In the genomic region with DNA sequence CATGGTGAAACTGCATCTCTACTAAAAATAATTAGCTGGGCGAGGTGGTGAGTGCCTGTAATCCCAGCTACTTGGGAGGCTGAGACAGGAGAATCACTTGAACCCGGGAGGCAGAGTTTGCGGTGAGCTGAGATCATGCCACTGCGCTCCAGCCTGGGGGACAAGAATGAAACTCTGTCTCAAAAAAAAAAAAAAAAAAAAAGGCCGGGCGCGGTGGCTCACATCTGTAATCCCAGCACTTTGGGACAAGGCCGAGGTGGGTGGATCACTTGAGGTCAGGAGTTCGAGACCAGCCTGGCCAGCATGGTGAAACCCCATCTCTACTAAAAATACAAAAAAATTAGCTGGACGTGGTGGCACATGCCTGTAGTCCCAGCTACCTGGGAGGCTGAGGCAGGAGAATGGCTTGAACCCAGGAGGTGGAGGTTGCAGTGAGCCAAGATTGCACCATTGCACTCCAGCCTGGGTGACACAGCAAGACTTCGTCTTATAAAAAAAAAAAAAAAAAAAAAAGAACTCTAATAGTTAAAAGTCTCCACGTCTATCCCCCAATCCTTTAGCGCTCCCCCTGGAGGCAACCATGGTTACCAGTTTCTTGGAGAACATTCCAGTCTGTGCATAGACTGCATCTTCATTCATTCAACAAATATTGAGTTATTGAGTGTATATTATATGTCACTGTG, we compare ENCODE assay signal across 9 cellular contexts. TPM values are rescaled to one million over a fixed set of nuclear protein-coding genes. Genes with fewer than 3 reads are reported as not detected.
DNase-seq lines count a peak whose midpoint lies in the region; FAIRE-seq and TF ChIP-seq lines count a peak whose summit lies in the region.
"Not testable (repeated sequence)": the region's sequence is repeated elsewhere in the genome, so short reads cannot be mapped to it uniquely, and the experiment has no call there.
"Had no signal": no experiment of that assay in that cellular context is flagged by ENCODE, and none has a peak within 500 bp of the region (broad histone marks: within the 10 kb centered on the region; RNA-seq: fewer than 3 reads in every experiment).

No MANE protein-coding gene starts in this region.

- not testable (repeated sequence) for H3K36me3 ChIP-seq in PC-9 (ENCODE audit: low read depth); H1 (ENCODE audit: control insufficient read depth in 2 of 4, insufficient read depth in 4 of 4, low read length in 3 of 4); keratinocyte (ENCODE audit: control insufficient read depth in 2 of 2, extremely low read depth in 1 of 2, insufficient read depth in 2 of 2, low read length in 2 of 2)

- H3K79me2 ChIP-seq in PC-9 (ENCODE audit: low read depth); H1 (ENCODE audit: control insufficient read depth in 1 of 2, insufficient read depth in 2 of 2, low read length in 2 of 2); keratinocyte (ENCODE audit: control insufficient read depth, insufficient read depth, low read length): not testable (repeated sequence)

- H3K27me3 ChIP-seq in PC-9 (ENCODE audit: insufficient read depth, low read depth); H1 (replicated peaks in 1 of 4; ENCODE audit: control insufficient read depth in 3 of 4, extremely low read depth in 1 of 4, insufficient read depth in 3 of 4, low read length in 3 of 4); keratinocyte (ENCODE audit: control insufficient read depth, extremely low read depth, insufficient read depth, low read length): not testable (repeated sequence)

- not testable (repeated sequence) for FAIRE-seq in H1 (lab: Jason Lieb, UNC); keratinocyte (lab: Jason Lieb, UNC)

- H3K23me2 ChIP-seq in H1 (ENCODE audit: low read depth, low read length), result not testable (repeated sequence)

- not testable (repeated sequence) for H3K4me2 ChIP-seq in PC-9; H1 (ENCODE audit: insufficient read depth in 1 of 2, low read depth in 2 of 2, low read length in 2 of 2); keratinocyte (ENCODE audit: control insufficient read depth, extremely low read depth, insufficient read depth, low read depth, low read length)

- not testable (repeated sequence) for H3K56ac ChIP-seq in H1 (replicated peaks; ENCODE audit: insufficient read length, low read depth, low read length)

- not testable (repeated sequence) for H2BK15ac ChIP-seq in H1 (ENCODE audit: low read length)

- H3K18ac ChIP-seq in H1 (ENCODE audit: extremely low read depth, low read length), result not testable (repeated sequence)

- H4K8ac ChIP-seq in H1 (ENCODE audit: extremely low read depth, insufficient read depth, low read length), result not testable (repeated sequence)

- H3K23ac ChIP-seq in H1 (ENCODE audit: insufficient read length), result not testable (repeated sequence)

- H3K27ac ChIP-seq in PC-9, result peak overlapping the region; percentile 30; the same call in 1 of the 2 replicates
- H3K27ac ChIP-seq in H1 (ENCODE audit: low read depth, low read length); keratinocyte (ENCODE audit: control insufficient read depth, insufficient read depth, low read length): not testable (repeated sequence)

- TF ChIP-seq EP300 in H1 (IDR thresholded peaks at IDR 0.05; ENCODE audit: borderline replicate concordance in 1 of 2, low read depth in 2 of 2, low read length in 2 of 2), result not testable (repeated sequence)

- CTCF ChIA-PET in PC-9 (lab: Charles Lee), result interaction anchor here (0.6 to 0.7 kb wide), 3 partner anchors 19 to 87 kb away, joined by 4 to 7 read pairs (median 6); no protein-coding TSS in a partner anchor
- CTCF ChIA-PET in H1 (lab: Charles Lee; ENCODE audit: partially characterized antibody), result interaction anchor here (0.6 to 14.0 kb wide), 20 partner anchors 9 to 143 kb away, joined by 3 to 334 read pairs (median 4); a partner anchor contains a TSS

- not testable (repeated sequence) for H2BK5ac ChIP-seq in H1 (ENCODE audit: low read depth, low read length)

- not testable (repeated sequence) for H2AK5ac ChIP-seq in H1 (ENCODE audit: low read depth, low read length)

- not testable (repeated sequence) for H3K4ac ChIP-seq in H1 (replicated peaks; ENCODE audit: insufficient read length, low read depth, low read length)

- intact Hi-C loops in PC-9 (cut with micrococcal nuclease; ENCODE audit: unreplicated experiment); posterior vena cava (cut with DNase I): not testable (repeated sequence)

- not testable (repeated sequence) for H3K9ac ChIP-seq in H1 (replicated peaks in 1 of 4; ENCODE audit: extremely low read depth in 1 of 4, low read depth in 3 of 4, low read length in 3 of 4); keratinocyte (ENCODE audit: control insufficient read depth, extremely low read depth, insufficient read depth, low read length)

- not testable (repeated sequence) for H3K14ac ChIP-seq in H1 (ENCODE audit: insufficient read length)

- H2AFZ ChIP-seq in PC-9; H1 (ENCODE audit: low read length); keratinocyte (ENCODE audit: control insufficient read depth, low read length): not testable (repeated sequence)

- not testable (repeated sequence) for H3K9me2 ChIP-seq in PC-9 (ENCODE audit: insufficient read depth)

- H2BK120ac ChIP-seq in H1 (replicated peaks; ENCODE audit: low read depth, low read length), result not testable (repeated sequence)

- H2BK12ac ChIP-seq in H1 (ENCODE audit: low read depth, low read length), result not testable (repeated sequence)

- peak; percentile 48; the same call in 1 of the 2 replicates for TF ChIP-seq CTCF in PC-9 (conservative IDR thresholded peaks at IDR 0.05)
- TF ChIP-seq CTCF in WI38 (IDR thresholded peaks at IDR 0.05; ENCODE audit: low read depth, low read length), result peak; percentile 38; the same call in 1 of the 2 replicates
- TF ChIP-seq CTCF in H1 (IDR thresholded peaks at IDR 0.05; ENCODE audit: control extremely low read depth in 1 of 3, insufficient read depth in 1 of 3, low read depth in 1 of 3, low read length in 3 of 3), result peak in 2 of 3 experiments; percentile 41 to 43; a peak in 3 of 4 replicates
- TF ChIP-seq CTCF in keratinocyte (optimal IDR thresholded peaks at IDR 0.05 in 1 of 3, IDR thresholded peaks at IDR 0.05 in 1 of 3, conservative IDR thresholded peaks at IDR 0.05 in 1 of 3; ENCODE audit: extremely low read depth in 1 of 3, insufficient read depth in 2 of 3, low read length in 3 of 3), result peak in 2 of 3 experiments; percentile 34 to 47

- DNase-seq in A172 (ENCODE audit: low spot score) (peak; percentile 71), EH (ENCODE audit: low read depth) (peak; percentile 86), M059J (ENCODE audit: low read depth) (peak; percentile 82), PC-9 (peak; percentile 60 to 77), posterior vena cava (ENCODE audit: low spot score) (peak; percentile 82)
- not testable (repeated sequence) for DNase-seq in H1 (ENCODE audit: low read depth in 1 of 2, low spot score in 2 of 2); keratinocyte (ENCODE audit: low read depth, low spot score)

- H3K4me1 ChIP-seq in PC-9 (replicated peaks; ENCODE audit: insufficient read depth), result peaks cover 28% of the 10 kb centered on the region
- not testable (repeated sequence) for H3K4me1 ChIP-seq in H1 (replicated peaks in 1 of 4; ENCODE audit: control insufficient read depth in 3 of 4, insufficient read depth in 4 of 4, low read length in 3 of 4)
- H3K4me1 ChIP-seq in keratinocyte (ENCODE audit: control insufficient read depth, extremely low read depth, insufficient read depth, low read length), result peaks cover 14% of the 10 kb centered on the region

- POLR2A ChIA-PET in PC-9 (lab: Charles Lee; ENCODE audit: unreplicated experiment) (interaction anchor here (0.7 kb wide), 2 partner anchors 16 to 22 kb away, joined by 3 to 8 read pairs; no protein-coding TSS in a partner anchor), H1 (lab: Charles Lee; ENCODE audit: partially characterized antibody) (interaction anchor here (0.6 to 42.8 kb wide), 10 partner anchors 13 to 126 kb away, joined by 3 to 702 read pairs (median 4); a partner anchor contains a TSS)

- BruUV-seq in PC-9 (replicated peaks; lab: Mats Ljungman, UMichigan), result not testable (repeated sequence)

- H4K5ac ChIP-seq in H1 (ENCODE audit: insufficient read length, low read depth, low read length), result not testable (repeated sequence)

- 67% methylated on average over 10 of the region's 13 CpGs; no CpG with 5 or more reads in 1 of the 2 experiments for WGBS in H1 (ENCODE audit: extremely low coverage in 1 of 2, insufficient coverage in 1 of 2, insufficient read length in 1 of 2, insufficient replicate concordance in 2 of 2, low coverage in 1 of 2, low lambda C conversion rate in 2 of 2, missing lambda C conversion rate in 1 of 2), 2 experiments

- TF ChIP-seq POLR2A in H1 (IDR thresholded peaks at IDR 0.05; ENCODE audit: control extremely low read depth in 1 of 2, low read depth in 2 of 2, low read length in 2 of 2), result not testable (repeated sequence)

- dilution Hi-C loops in keratinocyte (cut with MboI; ENCODE audit: extremely low pct_ligation_motif_present, low sequenced_read_pairs), result not testable (repeated sequence)

- not testable (repeated sequence) for H4K20me1 ChIP-seq in PC-9 (ENCODE audit: insufficient read depth); H1 (replicated peaks in 1 of 2; ENCODE audit: control insufficient read depth in 1 of 2, insufficient read depth in 2 of 2, low read length in 2 of 2); keratinocyte (ENCODE audit: control insufficient read depth, extremely low read depth, insufficient read depth, low read length)

- H3K79me1 ChIP-seq in H1 (ENCODE audit: low read depth, low read length), result not testable (repeated sequence)

- not testable (repeated sequence) for H4K91ac ChIP-seq in H1 (replicated peaks; ENCODE audit: insufficient read length, low read length)

- not testable (repeated sequence) for H2BK20ac ChIP-seq in H1 (ENCODE audit: low read length)

- not testable (repeated sequence) for H3K9me1 ChIP-seq in keratinocyte (ENCODE audit: control insufficient read depth, extremely low read depth, insufficient read depth, low read length)

- H3K9me3 ChIP-seq in PC-9 (ENCODE audit: insufficient read depth, low read depth); H1 (ENCODE audit: insufficient read depth in 2 of 2, low read depth in 1 of 2, low read length in 1 of 2); keratinocyte (ENCODE audit: control insufficient read depth, low read depth, low read length): not testable (repeated sequence)

- peak in 1 of 2 experiments; percentile 20; a peak in 1 of 4 replicates for TF ChIP-seq RAD21 in H1 (IDR thresholded peaks at IDR 0.05 in 1 of 2, conservative IDR thresholded peaks at IDR 0.05 in 1 of 2; ENCODE audit: low read depth in 2 of 2, low read length in 2 of 2)

- H3F3A ChIP-seq in PC-9 (ENCODE audit: insufficient read depth, low read depth), result peaks cover 46% of the 10 kb centered on the region

- not testable (repeated sequence) for H3K4me3 ChIP-seq in PC-9; WI38 (ENCODE audit: low read depth, low read length); H1 (ENCODE audit: extremely low read depth in 1 of 4, insufficient read depth in 2 of 4, low read depth in 3 of 4, low read length in 4 of 4); keratinocyte (ENCODE audit: control insufficient read depth in 2 of 3, extremely low read depth in 1 of 3, insufficient read depth in 2 of 3, low read depth in 1 of 3, low read length in 3 of 3)

RNA-seq across cellular contexts. Expression of a gene that starts 2.1 kb away (rescaled TPM):
- not detected in 2 replicates for total RNA-seq in A172 (2014; rRNA removed; shearing (Covaris generic))
- total RNA-seq in M059J (2014; rRNA removed; shearing (Covaris generic)), result not detected in 2 replicates
- total RNA-seq in PC-9 (2021), result 1.2 and 1.3 TPM in 2 replicates
- 1.2 and 1.3 TPM in 2 replicates for total RNA-seq in H1 (2021; fragmentation: NEBNext Ultra II Directional; extraction: Animal tissue kit (Norgen Biotek cat#: 25700))
- 1.1 TPM in 1 of 2 replicates, not detected in the other for polyA plus RNA-seq in H1 (2011; rRNA removed)
- polyA plus RNA-seq in H1 (2011; cell fraction: cytosol; rRNA removed), result 0.23 TPM
- polyA plus RNA-seq in H1 (2011; cell fraction: nucleus; rRNA removed), result 1.5 TPM
- 0.32 TPM in 1 of 4 replicates, not detected in the others for polyA plus RNA-seq in H1 (2012, experiment 1 of 2)
- polyA plus RNA-seq in H1 (2012, experiment 2 of 2), result not detected
- 0.61 TPM for polyA plus RNA-seq in H1 (2013, experiment 1 of 2)
- polyA plus RNA-seq in H1 (2013, experiment 2 of 2), result not detected
- polyA minus RNA-seq in H1 (2011; rRNA and poly(A)+ RNA removed), result 6.1 and 8.4 TPM in 2 replicates
- polyA minus RNA-seq in H1 (2011; cell fraction: cytosol; rRNA and poly(A)+ RNA removed), result not detected
- 15.3 TPM for polyA minus RNA-seq in H1 (2011; cell fraction: nucleus; rRNA and poly(A)+ RNA removed)
- polyA plus RNA-seq in keratinocyte, result not detected in 3 replicates
- polyA plus RNA-seq in keratinocyte (2011; ENCODE audit: low read depth), result not detected
- not detected in 2 replicates for polyA plus RNA-seq in keratinocyte (2011; cell fraction: cytosol; rRNA removed)
- 0.51 TPM in 1 of 2 replicates, not detected in the other for polyA plus RNA-seq in keratinocyte (2011; cell fraction: nucleus; rRNA removed)
- polyA plus RNA-seq in keratinocyte (2012; ENCODE audit: low replicate concordance), result not detected in 2 replicates
- polyA minus RNA-seq in keratinocyte, result 1.2 to 1.5 TPM in 2 of 3 replicates, not detected in the other
- polyA minus RNA-seq in keratinocyte (2011; cell fraction: cytosol; rRNA and poly(A)+ RNA removed), result not detected
- polyA minus RNA-seq in keratinocyte (2011; cell fraction: nucleus; rRNA and poly(A)+ RNA removed), result not detected in 2 replicates
- not detected for total RNA-seq in posterior vena cava
- total RNA-seq: breast epithelium had no signal

RNA-seq across cellular contexts. Expression of a gene that starts 7.2 kb away (rescaled TPM):
- total RNA-seq in A172 (2014; rRNA removed; shearing (Covaris generic)), result 27.3 and 29.5 TPM in 2 replicates
- total RNA-seq in M059J (2014; rRNA removed; shearing (Covaris generic)), result 20.7 and 37.5 TPM in 2 replicates
- total RNA-seq in PC-9 (2021) (38.6 and 44.1 TPM in 2 replicates), posterior vena cava (10 to 100 TPM; 50.5 to 72.8 TPM)
- total RNA-seq in H1 (2021; fragmentation: NEBNext Ultra II Directional; extraction: Animal tissue kit (Norgen Biotek cat#: 25700)), result 22.1 and 24.5 TPM in 2 replicates
- polyA plus RNA-seq in H1 (2011; rRNA removed) (36.9 and 38.3 TPM in 2 replicates), keratinocyte (15.3 to 51.8 TPM (median 20.9 TPM) in 3 replicates)
- polyA plus RNA-seq in H1 (2011; cell fraction: cytosol; rRNA removed), result 28.7 TPM
- 38.2 TPM for polyA plus RNA-seq in H1 (2011; cell fraction: nucleus; rRNA removed)
- 11.5 to 24.0 TPM (median 20.2 TPM) in 4 replicates for polyA plus RNA-seq in H1 (2012, experiment 1 of 2)
- polyA plus RNA-seq in H1 (2012, experiment 2 of 2), result 15.2 TPM
- 8.9 TPM for polyA plus RNA-seq in H1 (2013, experiment 1 of 2)
- polyA plus RNA-seq in H1 (2013, experiment 2 of 2), result 9.4 TPM
- 16.1 and 19.4 TPM in 2 replicates for polyA minus RNA-seq in H1 (2011; rRNA and poly(A)+ RNA removed)
- polyA minus RNA-seq in H1 (2011; cell fraction: cytosol; rRNA and poly(A)+ RNA removed), result 22.2 TPM
- 19.9 TPM for polyA minus RNA-seq in H1 (2011; cell fraction: nucleus; rRNA and poly(A)+ RNA removed)
- 13.9 TPM for polyA plus RNA-seq in keratinocyte (2011; ENCODE audit: low read depth)
- 15.2 and 26.3 TPM in 2 replicates for polyA plus RNA-seq in keratinocyte (2011; cell fraction: cytosol; rRNA removed)
- 54.4 and 57.6 TPM in 2 replicates for polyA plus RNA-seq in keratinocyte (2011; cell fraction: nucleus; rRNA removed)
- polyA plus RNA-seq in keratinocyte (2012; ENCODE audit: low replicate concordance), result 21.0 and 51.7 TPM in 2 replicates
- polyA minus RNA-seq in keratinocyte, result 21.3 to 40.8 TPM (median 37.0 TPM) in 3 replicates
- polyA minus RNA-seq in keratinocyte (2011; cell fraction: cytosol; rRNA and poly(A)+ RNA removed), result 72.1 TPM
- 40.6 and 48.0 TPM in 2 replicates for polyA minus RNA-seq in keratinocyte (2011; cell fraction: nucleus; rRNA and poly(A)+ RNA removed)

RNA-seq across cellular contexts. Expression of a gene that starts 12.3 kb away (rescaled TPM):
- 63.5 and 65.9 TPM in 2 replicates for total RNA-seq in A172 (2014; rRNA removed; shearing (Covaris generic))
- 32.2 and 44.4 TPM in 2 replicates for total RNA-seq in M059J (2014; rRNA removed; shearing (Covaris generic))
- total RNA-seq in PC-9 (2021) (47.9 and 54.2 TPM in 2 replicates), posterior vena cava (10 to 100 TPM; 18.3 to 21.6 TPM)
- 97.4 and 104 TPM in 2 replicates for total RNA-seq in H1 (2021; fragmentation: NEBNext Ultra II Directional; extraction: Animal tissue kit (Norgen Biotek cat#: 25700))
- polyA plus RNA-seq in H1 (2011; rRNA removed) (143 and 189 TPM in 2 replicates), keratinocyte (44.7 to 101 TPM (median 51.4 TPM) in 3 replicates)
- 152 TPM for polyA plus RNA-seq in H1 (2011; cell fraction: cytosol; rRNA removed)
- 250 TPM for polyA plus RNA-seq in H1 (2011; cell fraction: nucleus; rRNA removed)
- 116 to 134 TPM (median 122 TPM) in 4 replicates for polyA plus RNA-seq in H1 (2012, experiment 1 of 2)
- 127 TPM for polyA plus RNA-seq in H1 (2012, experiment 2 of 2)
- 95.1 TPM for polyA plus RNA-seq in H1 (2013, experiment 1 of 2)
- 95.5 TPM for polyA plus RNA-seq in H1 (2013, experiment 2 of 2)
- 149 and 177 TPM in 2 replicates for polyA minus RNA-seq in H1 (2011; rRNA and poly(A)+ RNA removed)
- polyA minus RNA-seq in H1 (2011; cell fraction: cytosol; rRNA and poly(A)+ RNA removed), result 69.5 TPM
- 81.1 TPM for polyA minus RNA-seq in H1 (2011; cell fraction: nucleus; rRNA and poly(A)+ RNA removed)
- polyA plus RNA-seq in keratinocyte (2011; ENCODE audit: low read depth), result 39.1 TPM
- polyA plus RNA-seq in keratinocyte (2011; cell fraction: cytosol; rRNA removed), result 46.5 and 61.9 TPM in 2 replicates
- polyA plus RNA-seq in keratinocyte (2011; cell fraction: nucleus; rRNA removed), result 99.8 and 124 TPM in 2 replicates
- 54.2 and 66.7 TPM in 2 replicates for polyA plus RNA-seq in keratinocyte (2012; ENCODE audit: low replicate concordance)
- polyA minus RNA-seq in keratinocyte, result 68.7 to 133 TPM (median 68.8 TPM) in 3 replicates
- polyA minus RNA-seq in keratinocyte (2011; cell fraction: cytosol; rRNA and poly(A)+ RNA removed), result 74.1 TPM
- 39.9 and 40.5 TPM in 2 replicates for polyA minus RNA-seq in keratinocyte (2011; cell fraction: nucleus; rRNA and poly(A)+ RNA removed)

RNA-seq across cellular contexts. Expression of a gene that starts 21.0 kb away (rescaled TPM):
- 312 and 369 TPM in 2 replicates for total RNA-seq in A172 (2014; rRNA removed; shearing (Covaris generic))
- 338 TPM in 2 replicates for total RNA-seq in M059J (2014; rRNA removed; shearing (Covaris generic))
- total RNA-seq in PC-9 (2021) (236 and 300 TPM in 2 replicates), posterior vena cava (10 to 100 TPM; 22.5 to 23.4 TPM)
- total RNA-seq in H1 (2021; fragmentation: NEBNext Ultra II Directional; extraction: Animal tissue kit (Norgen Biotek cat#: 25700)), result 284 and 294 TPM in 2 replicates
- polyA plus RNA-seq in H1 (2011; rRNA removed) (801 and 1,025 TPM in 2 replicates), keratinocyte (133 to 300 TPM (median 217 TPM) in 3 replicates)
- polyA plus RNA-seq in H1 (2011; cell fraction: cytosol; rRNA removed), result 668 TPM
- polyA plus RNA-seq in H1 (2011; cell fraction: nucleus; rRNA removed), result 301 TPM
- 458 to 597 TPM (median 493 TPM) in 4 replicates for polyA plus RNA-seq in H1 (2012, experiment 1 of 2)
- 299 TPM for polyA plus RNA-seq in H1 (2012, experiment 2 of 2)
- 459 TPM for polyA plus RNA-seq in H1 (2013, experiment 1 of 2)
- polyA plus RNA-seq in H1 (2013, experiment 2 of 2), result 480 TPM
- polyA minus RNA-seq in H1 (2011; rRNA and poly(A)+ RNA removed), result 354 and 434 TPM in 2 replicates
- polyA minus RNA-seq in H1 (2011; cell fraction: cytosol; rRNA and poly(A)+ RNA removed), result 129 TPM
- 123 TPM for polyA minus RNA-seq in H1 (2011; cell fraction: nucleus; rRNA and poly(A)+ RNA removed)
- polyA plus RNA-seq in keratinocyte (2011; ENCODE audit: low read depth), result 8.8 TPM
- 204 and 245 TPM in 2 replicates for polyA plus RNA-seq in keratinocyte (2011; cell fraction: cytosol; rRNA removed)
- 66.6 and 66.9 TPM in 2 replicates for polyA plus RNA-seq in keratinocyte (2011; cell fraction: nucleus; rRNA removed)
- polyA plus RNA-seq in keratinocyte (2012; ENCODE audit: low replicate concordance), result 78.8 and 129 TPM in 2 replicates
- polyA minus RNA-seq in keratinocyte, result 75.8 to 128 TPM (median 83.8 TPM) in 3 replicates
- 44.7 TPM for polyA minus RNA-seq in keratinocyte (2011; cell fraction: cytosol; rRNA and poly(A)+ RNA removed)
- polyA minus RNA-seq in keratinocyte (2011; cell fraction: nucleus; rRNA and poly(A)+ RNA removed), result 10.4 and 19.9 TPM in 2 replicates

RNA-seq across cellular contexts. Expression of a gene that starts 24.9 kb away (rescaled TPM):
- 292 and 357 TPM in 2 replicates for total RNA-seq in A172 (2014; rRNA removed; shearing (Covaris generic))
- 64.4 and 84.5 TPM in 2 replicates for total RNA-seq in M059J (2014; rRNA removed; shearing (Covaris generic))
- total RNA-seq in PC-9 (2021) (162 and 210 TPM in 2 replicates), posterior vena cava (100 to 1,000 TPM; 135 to 149 TPM)
- 204 and 212 TPM in 2 replicates for total RNA-seq in H1 (2021; fragmentation: NEBNext Ultra II Directional; extraction: Animal tissue kit (Norgen Biotek cat#: 25700))
- polyA plus RNA-seq in H1 (2011; rRNA removed) (177 and 197 TPM in 2 replicates), keratinocyte (245 to 385 TPM (median 272 TPM) in 3 replicates)
- polyA plus RNA-seq in H1 (2011; cell fraction: cytosol; rRNA removed), result 199 TPM
- 757 TPM for polyA plus RNA-seq in H1 (2011; cell fraction: nucleus; rRNA removed)
- polyA plus RNA-seq in H1 (2012, experiment 1 of 2), result 146 to 233 TPM (median 185 TPM) in 4 replicates
- 206 TPM for polyA plus RNA-seq in H1 (2012, experiment 2 of 2)
- 197 TPM for polyA plus RNA-seq in H1 (2013, experiment 1 of 2)
- 196 TPM for polyA plus RNA-seq in H1 (2013, experiment 2 of 2)
- 204 and 224 TPM in 2 replicates for polyA minus RNA-seq in H1 (2011; rRNA and poly(A)+ RNA removed)
- 101 TPM for polyA minus RNA-seq in H1 (2011; cell fraction: cytosol; rRNA and poly(A)+ RNA removed)
- polyA minus RNA-seq in H1 (2011; cell fraction: nucleus; rRNA and poly(A)+ RNA removed), result 123 TPM
- polyA plus RNA-seq in keratinocyte (2011; ENCODE audit: low read depth), result 41.9 TPM
- polyA plus RNA-seq in keratinocyte (2011; cell fraction: cytosol; rRNA removed), result 316 and 399 TPM in 2 replicates
- 637 and 800 TPM in 2 replicates for polyA plus RNA-seq in keratinocyte (2011; cell fraction: nucleus; rRNA removed)
- 195 and 241 TPM in 2 replicates for polyA plus RNA-seq in keratinocyte (2012; ENCODE audit: low replicate concordance)
- 280 to 465 TPM (median 409 TPM) in 3 replicates for polyA minus RNA-seq in keratinocyte
- 214 TPM for polyA minus RNA-seq in keratinocyte (2011; cell fraction: cytosol; rRNA and poly(A)+ RNA removed)
- polyA minus RNA-seq in keratinocyte (2011; cell fraction: nucleus; rRNA and poly(A)+ RNA removed), result 152 and 244 TPM in 2 replicates
